Comparison of ENCODE assay signal across 14 cellular contexts in the genomic region with DNA sequence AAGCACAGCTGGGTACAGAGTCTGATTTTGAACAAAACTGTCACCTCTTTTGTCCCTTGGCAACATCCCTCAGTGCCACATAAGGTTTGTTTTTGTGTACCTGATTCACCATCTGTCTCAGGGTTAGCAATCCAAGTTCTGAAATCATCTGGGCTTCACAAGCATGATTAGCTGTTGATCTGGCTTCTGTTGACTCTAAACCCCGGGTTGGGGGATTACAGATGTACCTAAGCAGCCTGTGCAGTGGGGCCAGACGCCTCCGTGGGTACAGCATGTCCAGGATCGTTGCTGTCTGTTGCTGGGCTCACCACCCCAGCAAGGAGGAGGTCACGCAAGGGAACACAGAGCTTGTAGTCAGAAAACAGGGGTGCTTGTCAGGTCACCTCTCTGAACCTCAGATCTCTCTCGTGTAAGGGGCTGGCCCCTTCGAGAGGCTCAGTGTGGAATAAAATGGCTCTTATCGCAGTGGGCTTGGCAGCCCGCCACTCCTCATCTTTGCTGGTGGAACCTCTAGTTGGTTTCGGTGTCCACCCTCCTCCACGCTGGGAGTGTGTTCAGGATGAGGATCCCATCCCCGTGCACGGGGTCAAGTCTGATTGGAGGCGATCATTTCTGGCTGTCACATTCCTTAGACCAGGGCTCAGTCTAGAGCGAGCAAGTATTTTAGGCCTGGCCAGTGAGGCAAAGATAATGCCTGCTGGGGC. TPM values are rescaled to one million over a fixed set of nuclear protein-coding genes. Genes with fewer than 3 reads are reported as not detected.
DNase-seq lines count a peak whose midpoint lies in the region; ATAC-seq and TF ChIP-seq lines count a peak whose summit lies in the region.
"Had no signal": no experiment of that assay in that cellular context is flagged by ENCODE, and none has a peak within 500 bp of the region (broad histone marks: within the 10 kb centered on the region; RNA-seq: fewer than 3 reads in every experiment).

No MANE protein-coding gene starts in this region.

- peak overlapping the region in 1 of 2 donors; percentile 85 for H3K4me3 Mint-ChIP-seq in activated T-cell treated with anti-CD3 and anti-CD28 coated beads, Interleukin-2, amount 50 U/mL, for 72 hours

- H3K9me3 Mint-ChIP-seq in activated T-cell treated with anti-CD3 and anti-CD28 coated beads, Interleukin-2, amount 50 U/mL, for 72 hours = peaks cover 0 to 5% of the 10 kb centered on the region in 2 donors

- no peak for ATAC-seq in activated T-cell treated with anti-CD3 and anti-CD28 coated beads, Interleukin-2, amount 50 U/mL, for 72 hours (replicated peaks in 1 of 2)
- ATAC-seq: right lobe of liver had no signal

- H3K4me1 ChIP-seq in spleen = peaks cover 17 to 83% (median 36%) of the 10 kb centered on the region in 6 donors
- H3K4me1 ChIP-seq in tibial artery = no peaks in the 10 kb centered on the region
- H3K4me1 ChIP-seq: right lobe of liver had no signal

- TF ChIP-seq CTCF in spleen (IDR thresholded peaks at IDR 0.05 in 8 of 11, conservative IDR thresholded peaks at IDR 0.05 in 3 of 11) (no peak), tibial artery (IDR thresholded peaks at IDR 0.05) (no peak)

- intact Hi-C loops in spleen (cut with DNase I; ENCODE audit: low total_unique reads) (no loop called here), tibial artery (cut with DNase I; ENCODE audit: low total_unique reads) (no loop called here)

- no peaks in the 10 kb centered on the region for H3K27me3 Mint-ChIP-seq in activated T-cell treated with anti-CD3 and anti-CD28 coated beads, Interleukin-2, amount 50 U/mL, for 72 hours (ENCODE audit: low read depth)

- H3K27me3 ChIP-seq in spleen (replicated peaks in 1 of 7) = no peaks in the 10 kb centered on the region
- peaks cover 0 to 21% of the 10 kb centered on the region in 2 donors for H3K27me3 ChIP-seq in tibial artery
- H3K27me3 ChIP-seq: right lobe of liver had no signal

- no peaks in the 10 kb centered on the region for H3K36me3 ChIP-seq in spleen
- H3K36me3 ChIP-seq in tibial artery = no peaks in the 10 kb centered on the region
- H3K36me3 ChIP-seq: right lobe of liver had no signal

- H3K36me3 Mint-ChIP-seq in activated T-cell treated with anti-CD3 and anti-CD28 coated beads, Interleukin-2, amount 50 U/mL, for 72 hours (ENCODE audit: insufficient read depth in 2 of 2) = peaks cover 4 to 6% of the 10 kb centered on the region in 2 donors

- peaks cover 47% of the 10 kb centered on the region for H3K4me1 Mint-ChIP-seq in activated T-cell treated with anti-CD3 and anti-CD28 coated beads, Interleukin-2, amount 50 U/mL, for 72 hours (ENCODE audit: low read depth)

- TF ChIP-seq POLR2A in spleen (IDR thresholded peaks at IDR 0.05) = peak in 1 of 3 donors; percentile 12

- peak overlapping the region; percentile 39 for H3K27ac Mint-ChIP-seq in activated T-cell treated with anti-CD3 and anti-CD28 coated beads, Interleukin-2, amount 50 U/mL, for 72 hours

- peak overlapping the region; percentile 48 to 97 (median 86) for H3K27ac ChIP-seq in spleen
- no peak overlapping the region for H3K27ac ChIP-seq in tibial artery
- H3K27ac ChIP-seq: right lobe of liver, SK-N-MC had no signal

- DNase-seq in activated T-cell treated with anti-CD3 and anti-CD28 coated beads, Interleukin-2, amount 50 U/mL, for 72 hours = no peak
- no peak for DNase-seq in activated T-cell treated with anti-CD3 and anti-CD28 coated beads, Interleukin-2, amount 50 U/mL, for 1 hour
- DNase-seq in NCI-H524 (lab: John Stamatoyannopoulos, UW) = peak; percentile 62 to 91
- peak; percentile 94 for DNase-seq in cerebellar cortex (ENCODE audit: low spot score)
- DNase-seq in spleen = peak; percentile 84
- DNase-seq in HK-2 (ENCODE audit: unreplicated experiment) = no peak
- DNase-seq in stimulated activated CD4-positive, alpha-beta T cell treated with anti-CD3 and anti-CD28 coated beads, Interleukin-2, amount 100 ng/mL, for 24 hours = no peak
- no peak for DNase-seq in tibial artery
- DNase-seq: effector CD4-positive, alpha-beta T cell; nephron progenitor cell; OCI-M1; right lobe of liver; stimulated activated CD4-positive, alpha-beta T cell treated with anti-CD3 and anti-CD28 coated beads, Interleukin-2, amount 100 ng/mL, for 48 hours had no signal

- peaks cover 0 to 3% (median 0%) of the 10 kb centered on the region in 8 donors for H3K9me3 ChIP-seq in spleen
- H3K9me3 ChIP-seq in tibial artery = no peaks in the 10 kb centered on the region
- H3K9me3 ChIP-seq: right lobe of liver had no signal

- WGBS in spleen, 5 donors = 82 to 88% (median 83%) methylated on average over 12 to 15 of the region's 15 CpGs

- peak overlapping the region in 3 of 8 donors; percentile 20 to 62 (median 29) for H3K4me3 ChIP-seq in spleen
- no peak overlapping the region for H3K4me3 ChIP-seq in tibial artery
- H3K4me3 ChIP-seq: right lobe of liver, SK-N-MC had no signal

RNA-seq across cellular contexts. Expression of a gene that starts 39.1 kb away (rescaled TPM):
- 1 to 10 TPM; 8.2 to 9.0 TPM for total RNA-seq in activated T-cell treated with anti-CD3 and anti-CD28 coated beads, Interleukin-2, amount 50 U/mL, for 72 hours
- 10 to 100 TPM in 5 of 7 donors, 1 to 10 TPM in 2; 7.8 to 29.2 (median 14.6) TPM for total RNA-seq in spleen
- polyA plus RNA-seq in spleen = 1 to 10 TPM; 1.2 to 3.5 (median 1.7) TPM

Comparison
In these comparisons a context has a peak if more than half of its experiments do, and no peak if none do; other contexts are left out.
1. DNase-seq: peak in NCI-H524 (2 of 2), cerebellar cortex (single experiment) and spleen (single experiment); none in activated T-cell treated with anti-CD3 and anti-CD28 coated beads, Interleukin-2, amount 50 U/mL, for 72 hours (0 of 2), activated T-cell treated with anti-CD3 and anti-CD28 coated beads, Interleukin-2, amount 50 U/mL, for 1 hour (single experiment), HK-2 (single experiment), stimulated activated CD4-positive, alpha-beta T cell treated with anti-CD3 and anti-CD28 coated beads, Interleukin-2, amount 100 ng/mL, for 24 hours (0 of 2) and tibial artery (0 of 2).
2. H3K27ac ChIP-seq: peak in spleen (8 of 8); none in tibial artery (0 of 2).